In genomic region chr10:14296081-14296709, GRCh38 we compare ENCODE assay signal across 18 cellular contexts. TPM values are rescaled to one million over a fixed set of nuclear protein-coding genes. Genes with fewer than 3 reads are reported as not detected.
DNase-seq lines count a peak whose midpoint lies in the region; ATAC-seq, FAIRE-seq and TF ChIP-seq lines count a peak whose summit lies in the region.
"Had no signal": no experiment of that assay in that cellular context is flagged by ENCODE, and none has a peak within 500 bp of the region (broad histone marks: within the 10 kb centered on the region; RNA-seq: fewer than 3 reads in every experiment).

No MANE protein-coding gene starts in this region.

- dilution Hi-C loops in endothelial cell of umbilical vein (cut with MboI; ENCODE audit: extremely low pct_ligation_motif_present, low sequenced_read_pairs), result no loop called here

- intact Hi-C loops in endothelial cell of umbilical vein (cut with micrococcal nuclease), result no loop called here

- H3K36me3 Mint-ChIP-seq in osteocyte (ENCODE audit: unreplicated experiment), result peaks cover 11% of the 10 kb centered on the region

- no peak overlapping the region for H3K4me3 Mint-ChIP-seq in osteocyte (ENCODE audit: unreplicated experiment)

- TF ChIP-seq CTCF in LNCaP clone FGC (IDR thresholded peaks at IDR 0.05; ENCODE audit: control insufficient read depth, extremely low read depth, insufficient read depth), result no peak
- no peak for TF ChIP-seq CTCF in VCaP (conservative IDR thresholded peaks at IDR 0.05)
- no peak for TF ChIP-seq CTCF in endothelial cell of umbilical vein (IDR thresholded peaks at IDR 0.05; ENCODE audit: extremely low read depth in 1 of 2, insufficient read depth in 1 of 2, low read depth in 1 of 2, low read length in 2 of 2)
- TF ChIP-seq CTCF in osteocyte (IDR thresholded peaks at IDR 0.05), result no peak

- no peaks in the 10 kb centered on the region for H3K9me1 ChIP-seq in endothelial cell of umbilical vein (replicated peaks; ENCODE audit: control insufficient read depth, extremely low read depth, insufficient read depth, low read length)

- no peak for FAIRE-seq in endothelial cell of umbilical vein (lab: Jason Lieb, UNC)

- TF ChIP-seq POLR2A in endothelial cell of umbilical vein (IDR thresholded peaks at IDR 0.05; ENCODE audit: low read depth, low read length), result no peak

- peaks cover 8 to 19% of the 10 kb centered on the region in 2 experiments for H3K27me3 ChIP-seq in endothelial cell of umbilical vein (ENCODE audit: control insufficient read depth in 2 of 2, insufficient read depth in 2 of 2, low read length in 2 of 2)
- H3K27me3 ChIP-seq: BLaER1 treated with 17β-estradiol and CSF1 and Interleukin-3, amounts not matched to agents 10 nM and 100 nM; left lung; MG63 had no signal

- peak overlapping the region; percentile 61 for H3K27ac ChIP-seq in VCaP
- no peak overlapping the region for H3K27ac ChIP-seq in endothelial cell of umbilical vein (ENCODE audit: insufficient read depth, low read depth, low read length)
- H3K27ac ChIP-seq: BLaER1 treated with 17β-estradiol and CSF1 and Interleukin-3, amounts not matched to agents 10 nM and 100 nM; esophagus squamous epithelium; left lung had no signal

- no peaks in the 10 kb centered on the region for H3K4me1 ChIP-seq in endothelial cell of umbilical vein (ENCODE audit: control insufficient read depth, extremely low read depth, insufficient read depth, low read length)
- H3K4me1 ChIP-seq: esophagus squamous epithelium, left lung had no signal

- H3K27ac Mint-ChIP-seq in osteocyte (ENCODE audit: unreplicated experiment), result peak overlapping the region; percentile 91

- no peaks in the 10 kb centered on the region for H3K9me3 ChIP-seq in endothelial cell of umbilical vein (replicated peaks; ENCODE audit: control insufficient read depth, insufficient read depth, low read length)

- no peaks in the 10 kb centered on the region for H3K36me3 ChIP-seq in endothelial cell of umbilical vein (ENCODE audit: control insufficient read depth in 2 of 2, extremely low read depth in 1 of 2, insufficient read depth in 2 of 2, low read length in 2 of 2)
- H3K36me3 ChIP-seq: BLaER1 treated with 17β-estradiol and CSF1 and Interleukin-3, amounts not matched to agents 10 nM and 100 nM; esophagus squamous epithelium; left lung; MG63 had no signal

- H3K27me3 Mint-ChIP-seq in osteocyte (ENCODE audit: unreplicated experiment), result no peaks in the 10 kb centered on the region

- no peaks in the 10 kb centered on the region for H3K79me2 ChIP-seq in endothelial cell of umbilical vein (ENCODE audit: control insufficient read depth, insufficient read depth, low read length)

- H3K4me1 Mint-ChIP-seq in osteocyte (ENCODE audit: unreplicated experiment), result peaks cover 45% of the 10 kb centered on the region

- no TSS peak for BruUV-seq in endothelial cell of umbilical vein (replicated peaks; lab: Mats Ljungman, UMichigan)

- CTCF ChIA-PET in endothelial cell of umbilical vein (lab: Charles Lee), result no interaction called here

- H4K20me1 ChIP-seq in endothelial cell of umbilical vein (replicated peaks; ENCODE audit: control insufficient read depth, extremely low read depth, insufficient read depth, low read length), result no peaks in the 10 kb centered on the region
- H4K20me1 ChIP-seq: BLaER1 treated with 17β-estradiol and CSF1 and Interleukin-3, amounts not matched to agents 10 nM and 100 nM had no signal

- no peak overlapping the region for H3K9ac ChIP-seq in endothelial cell of umbilical vein (replicated peaks; ENCODE audit: extremely low read depth, insufficient read depth, low read length)
- H3K9ac ChIP-seq: BLaER1 treated with 17β-estradiol and CSF1 and Interleukin-3, amounts not matched to agents 10 nM and 100 nM had no signal

- peaks cover 13% of the 10 kb centered on the region for H3K9me3 Mint-ChIP-seq in osteocyte (ENCODE audit: unreplicated experiment)

- no peak overlapping the region for H3K4me3 ChIP-seq in LNCaP clone FGC (ENCODE audit: low read depth, low read length)
- no peak overlapping the region for H3K4me3 ChIP-seq in endothelial cell of umbilical vein (replicated peaks in 1 of 3; ENCODE audit: insufficient read depth in 1 of 3, low read depth in 1 of 3, low read length in 3 of 3)
- H3K4me3 ChIP-seq: BLaER1 treated with 17β-estradiol and CSF1 and Interleukin-3, amounts not matched to agents 10 nM and 100 nM; esophagus squamous epithelium; left lung; MG63 had no signal

- H3K4me2 ChIP-seq in endothelial cell of umbilical vein (ENCODE audit: insufficient read depth, low read length), result no peak overlapping the region
- H3K4me2 ChIP-seq: BLaER1 treated with 17β-estradiol and CSF1 and Interleukin-3, amounts not matched to agents 10 nM and 100 nM had no signal

- POLR2A ChIA-PET in endothelial cell of umbilical vein (lab: Charles Lee), result no interaction called here

- DNase-seq in LNCaP clone FGC (ENCODE audit: low read depth) (peak; percentile 40), endothelial cell of umbilical vein (ENCODE audit: low read depth, low spot score) (peak; percentile 47), osteocyte (ENCODE audit: extremely low spot score, unreplicated experiment) (no peak), NCI-H526 treated with DMSO at 0.1 percent for 48 hours (lab: John Stamatoyannopoulos, UW) (no peak), NCI-H2107 treated with DMSO at 0.1 percent for 48 hours (lab: John Stamatoyannopoulos, UW; ENCODE audit: unreplicated experiment) (no peak), NCI-H128 (lab: John Stamatoyannopoulos, UW; ENCODE audit: unreplicated experiment) (no peak)
- DNase-seq: DMS79; esophagus squamous epithelium; hippocampal formation; left lung; MG63; NCI-H2029; NCI-H526; PC-3; stimulated activated naive CD4-positive, alpha-beta T cell treated with Interleukin-2 at 50 U/mL for 16 hours had no signal

- ATAC-seq in GM21619 (IDR thresholded peaks at IDR 0.05; ENCODE audit: unreplicated experiment), result no peak
- ATAC-seq: left lung, PC-3 had no signal

- H2AFZ ChIP-seq in endothelial cell of umbilical vein (ENCODE audit: low read depth, low read length), result no peak overlapping the region

TF ChIP-seq in endothelial cell of umbilical vein, 7 proteins besides CTCF, POLR2A, EP300 and RAD21:
- no peak for TF ChIP-seq FOS (IDR thresholded peaks at IDR 0.05; ENCODE audit: borderline replicate concordance, insufficient read depth, low read length)
- no peak for TF ChIP-seq JUN (IDR thresholded peaks at IDR 0.05; ENCODE audit: borderline replicate concordance, insufficient read depth, insufficient read length, low read depth)
- TF ChIP-seq MAX (IDR thresholded peaks at IDR 0.05; ENCODE audit: insufficient read depth, insufficient read length), result no peak
- TF ChIP-seq MYC (IDR thresholded peaks at IDR 0.05; ENCODE audit: low read depth, low read length), result no peak
- no peak for TF ChIP-seq POLR2AphosphoS5 (IDR thresholded peaks at IDR 0.05; ENCODE audit: insufficient read depth, low read depth, low read length)
- no peak for TF ChIP-seq EZH2 (IDR thresholded peaks at IDR 0.05; ENCODE audit: borderline replicate concordance, low read depth, low read length, severe bottlenecking)
- TF ChIP-seq GATA2 (IDR thresholded peaks at IDR 0.05; ENCODE audit: insufficient read depth, insufficient read length, low read depth, low read length), result no peak

RNA-seq across cellular contexts. Expression of gene FRMD4A, which starts 34.5 kb away (rescaled TPM):
- total RNA-seq in endothelial cell of umbilical vein (148 and 155 TPM in 2 replicates), osteocyte (236 and 267 TPM in 2 replicates)
- polyA plus RNA-seq in endothelial cell of umbilical vein, result 107 and 123 TPM in 2 replicates
- polyA plus RNA-seq in endothelial cell of umbilical vein (2011; cell fraction: cytosol; rRNA removed), result 88.1 and 90.7 TPM in 2 replicates
- 182 and 198 TPM in 2 replicates for polyA plus RNA-seq in endothelial cell of umbilical vein (2011; cell fraction: nucleus; rRNA removed)
- polyA plus RNA-seq in endothelial cell of umbilical vein (2012), result 86.5 and 102 TPM in 2 replicates
- polyA minus RNA-seq in endothelial cell of umbilical vein, result 168 and 190 TPM in 2 replicates
- polyA minus RNA-seq in endothelial cell of umbilical vein (2011; cell fraction: cytosol; rRNA and poly(A)+ RNA removed), result not detected
- 148 and 183 TPM in 2 replicates for polyA minus RNA-seq in endothelial cell of umbilical vein (2011; cell fraction: nucleus; rRNA and poly(A)+ RNA removed)

Comparison
In these comparisons a context has a peak if more than half of its experiments do, and no peak if none do; other contexts are left out.
1. DNase-seq: peak in LNCaP clone FGC (single experiment) and endothelial cell of umbilical vein (single experiment); none in osteocyte (single experiment), NCI-H526 treated with DMSO at 0.1 percent for 48 hours (single experiment), NCI-H2107 treated with DMSO at 0.1 percent for 48 hours (single experiment) and NCI-H128 (single experiment).